ENCODE assay signal across 8 cellular contexts in genomic region chr2:191020221-191020741, GRCh38. TPM values are rescaled to one million over a fixed set of nuclear protein-coding genes. Genes with fewer than 3 reads are reported as not detected.
DNase-seq lines count a peak whose midpoint lies in the region; ATAC-seq and TF ChIP-seq lines count a peak whose summit lies in the region.

No MANE protein-coding gene starts in this region.

- H3K9me3 Mint-ChIP-seq in activated naive CD4-positive, alpha-beta T cell treated with anti-CD3 and anti-CD28 coated beads for 36 hours = peaks cover 8% of the 10 kb centered on the region

- H3K27me3 ChIP-seq in SJCRH30 (no peaks in the 10 kb centered on the region), testis (no peaks in the 10 kb centered on the region)

- peak; percentile 93 for DNase-seq in GM04504 (ENCODE audit: low read depth)
- peak; percentile 85 for DNase-seq in HFF-Myc (ENCODE audit: extremely low read depth, low read depth)
- DNase-seq in MV-4-11 (lab: John Stamatoyannopoulos, UW) = peak; percentile 95
- DNase-seq in SJCRH30 = peak; percentile 99 to 100
- DNase-seq in activated naive CD4-positive, alpha-beta T cell treated with anti-CD3 and anti-CD28 coated beads for 36 hours = peak; percentile 93
- DNase-seq in globus pallidus (ENCODE audit: low spot score) = peak; percentile 96
- peak; percentile 68 for DNase-seq in omental fat pad (ENCODE audit: low spot score)
- peak; percentile 95 for DNase-seq in testis

- H3K36me3 ChIP-seq in SJCRH30 = no peaks in the 10 kb centered on the region
- H3K36me3 ChIP-seq in testis (ENCODE audit: low read depth, missing control alignments) = no peaks in the 10 kb centered on the region

- no peak overlapping the region for H3K4me3 Mint-ChIP-seq in activated naive CD4-positive, alpha-beta T cell treated with anti-CD3 and anti-CD28 coated beads for 36 hours

- intact Hi-C loops in activated naive CD4-positive, alpha-beta T cell treated with anti-CD3 and anti-CD28 coated beads for 36 hours (cut with micrococcal nuclease) = loop anchor here (1.0 to 10.0 kb wide), 12 partner anchors 9 to 1715 kb away; partner anchors contain the start of genes ASNSD1, NAB1 and NABP1
- intact Hi-C loops in testis (cut with DNase I; ENCODE audit: low total_unique reads) = no loop called here

- H3K27ac ChIP-seq in SJCRH30 (peak overlapping the region; percentile 63), testis (peak overlapping the region; percentile 79 to 84)

- TF ChIP-seq CTCF in HFF-Myc (IDR thresholded peaks at IDR 0.05; ENCODE audit: low read depth, low read length, missing control alignments) (no peak), omental fat pad (IDR thresholded peaks at IDR 0.05) (no peak), testis (IDR thresholded peaks at IDR 0.05) (peak in 2 of 3 experiments; percentile 10 to 47)

- WGBS in testis, 2 donors = 1% methylated on average over 50 to 55 of the region's 59 CpGs

- H3K4me1 Mint-ChIP-seq in activated naive CD4-positive, alpha-beta T cell treated with anti-CD3 and anti-CD28 coated beads for 36 hours (ENCODE audit: low read depth) = peaks cover 36% of the 10 kb centered on the region

- CTCF ChIA-PET in activated naive CD4-positive, alpha-beta T cell treated with anti-CD3 and anti-CD28 coated beads for 36 hours (lab: Charles Lee) = interaction anchor here (0.9 to 1.3 kb wide), 6 partner anchors 8 to 170 kb away, joined by 3 to 4 read pairs (median 4); no protein-coding TSS in a partner anchor

- no peaks in the 10 kb centered on the region for H3K27me3 Mint-ChIP-seq in activated naive CD4-positive, alpha-beta T cell treated with anti-CD3 and anti-CD28 coated beads for 36 hours (ENCODE audit: low read depth)

- peaks cover 4% of the 10 kb centered on the region for H3K36me3 Mint-ChIP-seq in activated naive CD4-positive, alpha-beta T cell treated with anti-CD3 and anti-CD28 coated beads for 36 hours (ENCODE audit: low read depth)

- peaks cover 8% of the 10 kb centered on the region; the same call in 1 of the 2 replicates for H3K4me1 ChIP-seq in SJCRH30
- peaks cover 9% of the 10 kb centered on the region for H3K4me1 ChIP-seq in testis

- H3K4me3 ChIP-seq in HFF-Myc (replicated peaks; ENCODE audit: low read depth, low read length) (peak overlapping the region; percentile 79), SJCRH30 (peak overlapping the region; percentile 68), testis (peak overlapping the region; percentile 69 to 88)

- TF ChIP-seq POLR2A in testis (IDR thresholded peaks at IDR 0.05) = peak; percentile 59

- H3K27ac Mint-ChIP-seq in activated naive CD4-positive, alpha-beta T cell treated with anti-CD3 and anti-CD28 coated beads for 36 hours = no peak overlapping the region

- H3K9me3 ChIP-seq in SJCRH30 (replicated peaks) (no peaks in the 10 kb centered on the region), testis (no peaks in the 10 kb centered on the region)

- peak; percentile 98 for ATAC-seq in omental fat pad (ENCODE audit: low FRiP score)

RNA-seq across cellular contexts. Expression of gene STAT1, which starts 6.3 kb away (rescaled TPM):
- 130 and 135 TPM in 2 replicates for total RNA-seq in SJCRH30 (2014; rRNA removed; shearing (Covaris generic))
- total RNA-seq in activated naive CD4-positive, alpha-beta T cell treated with anti-CD3 and anti-CD28 coated beads for 36 hours = 100 to 1,000 TPM; 376 to 402 TPM
- 100 to 1,000 TPM in 2 of 4 donors, 10 to 100 TPM in 2; 63.5 to 161 (median 95.1) TPM for total RNA-seq in omental fat pad
- total RNA-seq in testis = 10 to 100 TPM; 52.7 to 60.5 TPM
- 87.1 TPM for polyA plus RNA-seq in testis (ENCODE audit: insufficient read depth, low read depth, low replicate concordance)

Comparison
In these comparisons a context has a peak if more than half of its experiments do, and no peak if none do; other contexts are left out.
1. Peak in every context shown above with its lines: DNase-seq, ATAC-seq, H3K4me3 ChIP-seq and H3K27ac ChIP-seq.
2. CTCF ChIP-seq: peak in testis (2 of 3); none in HFF-Myc (single experiment) and omental fat pad (0 of 3).